20 cellular contexts compared by ENCODE assay signal in genomic region chr4:128256539-128256938, GRCh38.
"Had no signal": no experiment of that assay in that cellular context is flagged by ENCODE, and none has a peak within 500 bp of the region (broad histone marks: within the 10 kb centered on the region; RNA-seq: fewer than 3 reads in every experiment).

No MANE protein-coding gene starts in this region.

- DNase-seq: activated B cell treated with CpG ODN at 0.5 μM for 24 hours; activated CD4-positive, alpha-beta T cell treated with anti-CD3 and anti-CD28 coated beads for 48 hours; activated CD8-positive, alpha-beta memory T cell treated with anti-CD3 and anti-CD28 coated beads, Interleukin-2, amount 50 U/mL, for 48 hours; activated CD8-positive, alpha-beta T cell treated with anti-CD3 and anti-CD28 coated beads, Interleukin-2, amount 10 ng/mL, durations not matched to agents 7 days and 5 days; activated gamma-delta T cell treated with Interleukin-2 at 50 U/mL for 16 hours; amygdala; brain microvascular endothelial cell; effector memory CD4-positive, alpha-beta T cell; islet precursor cell; natural killer cell; stimulated activated CD4-positive, alpha-beta T cell treated with anti-CD3 and anti-CD28 coated beads, Interleukin-12 subunit alpha, Interleukin-12 subunit beta, amount 100 ng/mL, for 4 hours; stimulated activated CD4-positive, alpha-beta T cell treated with anti-CD3 and anti-CD28 coated beads, Interleukin-2, amount 100 ng/mL, for 24 hours; T-helper 2 cell; thyroid gland had no signal

- H3K9ac ChIP-seq: parathyroid adenoma had no signal

- H2AFZ ChIP-seq: parathyroid adenoma had no signal

- H3K4me1 ChIP-seq: parathyroid adenoma, thyroid gland had no signal

- H3K36me3 ChIP-seq: brain microvascular endothelial cell, neutrophil, thyroid gland had no signal

- H3K4me3 ChIP-seq: coronary artery, thyroid gland had no signal

- H3K79me2 ChIP-seq: parathyroid adenoma had no signal

- ATAC-seq: activated CD8-positive, alpha-beta T cell treated with anti-CD3 and anti-CD28 coated beads, Interleukin-2, amount 10 ng/mL, durations not matched to agents 7 days and 5 days; left lobe of liver; natural killer cell; stimulated activated memory B cell treated with anti-CD40 and anti-IgM and Interleukin-4, amounts not matched to agents 10 μg/mL and 1 μg/mL and 100 μg/mL, for 72 hours had no signal

- H3K27me3 ChIP-seq: brain microvascular endothelial cell, neutrophil, thyroid gland had no signal

- H3K27ac ChIP-seq: brain microvascular endothelial cell, coronary artery, epithelial cell of prostate, neutrophil, parathyroid adenoma, thyroid gland had no signal

- H3K9me3 ChIP-seq: neutrophil, thyroid gland had no signal
